ENCODE assay signal across 9 cellular contexts in genomic region chr4:118034061-118034785, GRCh38. TPM values are rescaled to one million over a fixed set of nuclear protein-coding genes. Genes with fewer than 3 reads are reported as not detected.
A peak's percentile ranks its signal among the peaks of the same experiment; 100 is the strongest.
DNase-seq lines count a peak whose midpoint lies in the region; ATAC-seq and TF ChIP-seq lines count a peak whose summit lies in the region.
"Had no signal": no experiment of that assay in that cellular context is flagged by ENCODE, and none has a peak within 500 bp of the region (broad histone marks: within the 10 kb centered on the region; RNA-seq: fewer than 3 reads in every experiment).

Gene NDST3 (plus strand): TSS chr4:118034486. CDS start chr4:118053911, 19,425 bp downstream.

- no peaks in the 10 kb centered on the region for H3K9me3 Mint-ChIP-seq in activated naive CD8-positive, alpha-beta T cell treated with anti-CD3 and anti-CD28 coated beads for 36 hours

- H3K4me3 ChIP-seq in AG04449 (ENCODE audit: low read depth, low read length) (peak within 1 kb of the TSS; percentile 60), heart right ventricle (peak within 1 kb of the TSS in 9 of 10 donors; percentile 21 to 46 (median 43)), psoas muscle (peak within 1 kb of the TSS; percentile 54)

- no peaks in the 10 kb centered on the region for H3K36me3 Mint-ChIP-seq in activated naive CD8-positive, alpha-beta T cell treated with anti-CD3 and anti-CD28 coated beads for 36 hours
- H3K36me3 Mint-ChIP-seq: IgD-negative memory B cell had no signal

- WGBS in heart right ventricle, 2 donors = 14 to 17% methylated on average over 11 of the region's 11 CpGs
- 17 to 19% (median 19%) methylated on average over 11 of the region's 11 CpGs for WGBS in psoas muscle, 3 donors

- H3K27ac ChIP-seq in heart right ventricle (no peak within 1 kb of the TSS), psoas muscle (no peak within 1 kb of the TSS)

- H3K4me1 Mint-ChIP-seq in activated naive CD8-positive, alpha-beta T cell treated with anti-CD3 and anti-CD28 coated beads for 36 hours = peaks cover 6% of the 10 kb centered on the region

- H3K27me3 Mint-ChIP-seq in activated naive CD8-positive, alpha-beta T cell treated with anti-CD3 and anti-CD28 coated beads for 36 hours = peaks cover 51% of the 10 kb centered on the region

- no peaks in the 10 kb centered on the region for H3K36me3 ChIP-seq in heart right ventricle
- H3K36me3 ChIP-seq in psoas muscle (ENCODE audit: insufficient read depth in 1 of 2, low read depth in 1 of 2) = no peaks in the 10 kb centered on the region

- no peak within 1 kb of the TSS for H3K27ac Mint-ChIP-seq in activated naive CD8-positive, alpha-beta T cell treated with anti-CD3 and anti-CD28 coated beads for 36 hours
- H3K27ac Mint-ChIP-seq: IgD-negative memory B cell had no signal

- H3K4me1 ChIP-seq in heart right ventricle (peaks cover 0 to 11% (median 0%) of the 10 kb centered on the region in 9 donors), psoas muscle (no peaks in the 10 kb centered on the region)

- intact Hi-C loops in heart right ventricle (cut with DNase I) (no loop called here), psoas muscle (cut with DNase I) (no loop called here)

- H3K9me3 ChIP-seq in heart right ventricle = peaks cover 0 to 2% (median 0%) of the 10 kb centered on the region in 11 donors
- no peaks in the 10 kb centered on the region for H3K9me3 ChIP-seq in psoas muscle

- CTCF ChIA-PET in AG04449 (lab: Yijun Ruan, JAX) = interaction anchor here (3.5 kb wide), 1 partner anchor 190 kb away, joined by 16 read pairs; no protein-coding TSS in a partner anchor

- no peak for DNase-seq in AG04449 (ENCODE audit: low read depth, low spot score)
- peak; percentile 94 for DNase-seq in NCI-H446 treated with DMSO at 0.1 percent for 48 hours (lab: John Stamatoyannopoulos, UW)
- DNase-seq in activated naive CD8-positive, alpha-beta T cell treated with anti-CD3 and anti-CD28 coated beads for 36 hours = peak; percentile 44
- peak in 1 of 2 donors; percentile 6 for DNase-seq in heart right ventricle
- DNase-seq in psoas muscle = peak in 1 of 2 donors; percentile 32
- DNase-seq in GM19240 (ENCODE audit: insufficient read length, low spot score) = no peak

- TF ChIP-seq CTCF in AG04449 (IDR thresholded peaks at IDR 0.05; ENCODE audit: insufficient read depth, low read length, missing control alignments) (peak; percentile 40), GM12873 (IDR thresholded peaks at IDR 0.05; ENCODE audit: insufficient read depth, low read depth, low read length, missing control alignments) (peak; percentile 47), heart right ventricle (IDR thresholded peaks at IDR 0.05) (peak in 5 of 9 donors; percentile 13 to 33 (median 22)), psoas muscle (IDR thresholded peaks at IDR 0.05) (no peak)

- H3K27me3 ChIP-seq in heart right ventricle (peaks cover 10 to 72% (median 61%) of the 10 kb centered on the region in 7 donors), psoas muscle (ENCODE audit: insufficient read depth in 3 of 3, low read length in 2 of 3) (peaks cover 3 to 38% (median 10%) of the 10 kb centered on the region in 3 donors)

- POLR2A ChIA-PET in AG04449 (lab: Yijun Ruan, JAX) = no interaction called here

- H3K4me3 Mint-ChIP-seq in activated naive CD8-positive, alpha-beta T cell treated with anti-CD3 and anti-CD28 coated beads for 36 hours = peak within 1 kb of the TSS; percentile 61
- H3K4me3 Mint-ChIP-seq: IgD-negative memory B cell had no signal

- ATAC-seq in HG03139 (IDR thresholded peaks at IDR 0.05; ENCODE audit: unreplicated experiment) (peak; percentile 62), heart right ventricle (peak in 1 of 8 donors; percentile 23), psoas muscle (no peak)

RNA-seq across cellular contexts. Expression of gene NDST3, which starts in this region (rescaled TPM):
- not detected for total RNA-seq in activated naive CD8-positive, alpha-beta T cell treated with anti-CD3 and anti-CD28 coated beads for 36 hours
- total RNA-seq in heart right ventricle = under 1 TPM in 1 of 10 donors, not detected in 9; 0.04 TPM
- polyA plus RNA-seq in heart right ventricle = not detected
- not detected for total RNA-seq in psoas muscle
- not detected for polyA plus RNA-seq in psoas muscle
- polyA plus RNA-seq: IgD-negative memory B cell had no signal

Comparison
In these comparisons a context has a peak if more than half of its experiments do, and no peak if none do; other contexts are left out.
1. Peak in DNase-seq in activated naive CD8-positive, alpha-beta T cell treated with anti-CD3 and anti-CD28 coated beads for 36 hours; RNA of the gene not detected or under 1 TPM.